In genomic region chr1:29632436-29633270, GRCh38 we compare ENCODE assay signal across 17 cellular contexts.
DNase-seq lines count a peak whose midpoint lies in the region; ATAC-seq and TF ChIP-seq lines count a peak whose summit lies in the region.
"Had no signal": no experiment of that assay in that cellular context is flagged by ENCODE, and none has a peak within 500 bp of the region (broad histone marks: within the 10 kb centered on the region; RNA-seq: fewer than 3 reads in every experiment).

No MANE protein-coding gene starts in this region.

- H3K9me3 ChIP-seq in fibroblast of lung (ENCODE audit: control insufficient read depth, insufficient read depth, low read depth, low read length) (no peaks in the 10 kb centered on the region), neuronal stem cell (replicated peaks in 1 of 2; ENCODE audit: control insufficient read depth in 2 of 2, insufficient read depth in 1 of 2, low read depth in 1 of 2, low read length in 2 of 2) (no peaks in the 10 kb centered on the region)

- no peaks in the 10 kb centered on the region for H3K36me3 Mint-ChIP-seq in natural killer cell treated with Interleukin-12 subunit alpha and Interleukin-12 subunit beta and Interleukin-15 and Interleukin-18, amount 100 ng/mL, for 72 hours
- H3K36me3 Mint-ChIP-seq in natural killer cell (no peaks in the 10 kb centered on the region), HFFc6 (ENCODE audit: low read depth) (no peaks in the 10 kb centered on the region)

- H3K79me1 ChIP-seq in neuronal stem cell (ENCODE audit: low read depth, low read length), result no peaks in the 10 kb centered on the region

- H4K91ac ChIP-seq in neuronal stem cell (ENCODE audit: low read depth, low read length, poor library complexity), result no peak overlapping the region

- H3K4ac ChIP-seq in neuronal stem cell (ENCODE audit: low read length), result no peak overlapping the region

- H3K4me1 ChIP-seq in fibroblast of lung (ENCODE audit: control insufficient read depth, extremely low read depth, insufficient read depth, low read length) (no peaks in the 10 kb centered on the region), neuronal stem cell (ENCODE audit: control insufficient read depth in 2 of 2, insufficient read depth in 1 of 2, low read depth in 1 of 2, low read length in 2 of 2) (no peaks in the 10 kb centered on the region)

- no peak overlapping the region for H2BK12ac ChIP-seq in neuronal stem cell (ENCODE audit: low read length)

- intact Hi-C loops in natural killer cell (cut with micrococcal nuclease), result no loop called here

- H2AK5ac ChIP-seq in neuronal stem cell (ENCODE audit: low read depth, low read length), result no peak overlapping the region

- H3K23ac ChIP-seq in neuronal stem cell (ENCODE audit: low read depth, low read length, poor library complexity), result no peak overlapping the region

- H3K27me3 Mint-ChIP-seq in natural killer cell treated with Interleukin-12 subunit alpha and Interleukin-12 subunit beta and Interleukin-15 and Interleukin-18, amount 100 ng/mL, for 72 hours, result peaks cover 26% of the 10 kb centered on the region in 2 donors
- H3K27me3 Mint-ChIP-seq in natural killer cell (ENCODE audit: low read depth in 2 of 2) (peaks cover 9 to 14% of the 10 kb centered on the region in 2 donors), HFFc6 (ENCODE audit: insufficient read depth) (peaks cover 10% of the 10 kb centered on the region)

- H3K4me3 ChIP-seq in fibroblast of lung (replicated peaks in 1 of 4; ENCODE audit: control extremely low read depth in 1 of 4, insufficient read depth in 1 of 4, low read depth in 3 of 4, low read length in 4 of 4), result no peak overlapping the region
- H3K4me3 ChIP-seq in neuronal stem cell (ENCODE audit: low read length in 2 of 2), result no peak overlapping the region
- H3K4me3 ChIP-seq: BLaER1 treated with 17β-estradiol and CSF1 and Interleukin-3, amounts not matched to agents 10 nM and 100 nM; GM12878; GM23338 had no signal

- WGBS in neuronal stem cell (ENCODE audit: extremely low coverage in 2 of 2, insufficient read length in 2 of 2, insufficient replicate concordance in 1 of 2), 2 donors, result no CpG with 5 or more reads among the region's 8 CpGs

- H3K14ac ChIP-seq in neuronal stem cell (ENCODE audit: low read length), result no peak overlapping the region

- no peaks in the 10 kb centered on the region for H4K20me1 ChIP-seq in fibroblast of lung (ENCODE audit: control insufficient read depth, extremely low read depth, insufficient read depth, low read length)
- H4K20me1 ChIP-seq: BLaER1 treated with 17β-estradiol and CSF1 and Interleukin-3, amounts not matched to agents 10 nM and 100 nM had no signal

- no peaks in the 10 kb centered on the region for H3K79me2 ChIP-seq in fibroblast of lung (ENCODE audit: control insufficient read depth, insufficient read depth, low read length)

- peak; percentile 41 for DNase-seq in natural killer cell treated with Interleukin-12 subunit alpha and Interleukin-12 subunit beta and Interleukin-15 and Interleukin-18, amount 100 ng/mL, for 72 hours (ENCODE audit: low spot score)
- DNase-seq in natural killer cell (no peak), fibroblast of lung (ENCODE audit: low read depth in 2 of 2) (peak; percentile 9 to 17), neuronal stem cell (ENCODE audit: low spot score) (no peak), HFFc6 (no peak)
- DNase-seq: CD8-positive, alpha-beta memory T cell; DMS53; EL; NCI-H187; NCI-H345; NCI-H524 treated with DMSO at 0.1 percent for 48 hours had no signal

- no peak for TF ChIP-seq CTCF in natural killer cell (IDR thresholded peaks at IDR 0.05)
- no peak for TF ChIP-seq CTCF in fibroblast of lung (conservative IDR thresholded peaks at IDR 0.05 in 1 of 2, IDR thresholded peaks at IDR 0.05 in 1 of 2; ENCODE audit: low read depth in 1 of 2, low read length in 2 of 2)
- TF ChIP-seq CTCF in HFFc6 (IDR thresholded peaks at IDR 0.05), result no peak

- H2BK5ac ChIP-seq in neuronal stem cell (ENCODE audit: low read length), result peak overlapping the region; percentile 77

- H3K4me2 ChIP-seq in fibroblast of lung (ENCODE audit: extremely low read depth, insufficient read depth, low read length), result no peak overlapping the region
- H3K4me2 ChIP-seq in neuronal stem cell (ENCODE audit: insufficient read depth, low read length, poor library complexity, severe bottlenecking), result no peak overlapping the region
- H3K4me2 ChIP-seq: BLaER1 treated with 17β-estradiol and CSF1 and Interleukin-3, amounts not matched to agents 10 nM and 100 nM; GM23338 had no signal

- H4K8ac ChIP-seq in neuronal stem cell (ENCODE audit: low read depth, low read length), result no peak overlapping the region

- no peak overlapping the region for H3K4me3 Mint-ChIP-seq in natural killer cell treated with Interleukin-12 subunit alpha and Interleukin-12 subunit beta and Interleukin-15 and Interleukin-18, amount 100 ng/mL, for 72 hours
- H3K4me3 Mint-ChIP-seq in natural killer cell, result no peak overlapping the region
- no peak overlapping the region for H3K4me3 Mint-ChIP-seq in HFFc6
- H3K4me3 Mint-ChIP-seq: CD8-positive, alpha-beta memory T cell; GM23338 had no signal

- H3K27me3 ChIP-seq in fibroblast of lung (ENCODE audit: control insufficient read depth, insufficient read depth, low read length), result no peaks in the 10 kb centered on the region
- H3K27me3 ChIP-seq in neuronal stem cell (ENCODE audit: control insufficient read depth in 3 of 3, insufficient read depth in 3 of 3, low read depth in 1 of 3, low read length in 3 of 3), result no peaks in the 10 kb centered on the region
- H3K27me3 ChIP-seq: BLaER1 treated with 17β-estradiol and CSF1 and Interleukin-3, amounts not matched to agents 10 nM and 100 nM had no signal

- no peak overlapping the region for H3K27ac ChIP-seq in fibroblast of lung (ENCODE audit: insufficient read depth, low read length)
- H3K27ac ChIP-seq in neuronal stem cell (replicated peaks; ENCODE audit: low read length), result no peak overlapping the region
- H3K27ac ChIP-seq: BLaER1 treated with 17β-estradiol and CSF1 and Interleukin-3, amounts not matched to agents 10 nM and 100 nM had no signal

- H3K9ac ChIP-seq in fibroblast of lung (ENCODE audit: insufficient read depth, low read length), result no peak overlapping the region
- no peak overlapping the region for H3K9ac ChIP-seq in neuronal stem cell (ENCODE audit: low read depth, low read length, poor library complexity)
- H3K9ac ChIP-seq: BLaER1 treated with 17β-estradiol and CSF1 and Interleukin-3, amounts not matched to agents 10 nM and 100 nM had no signal

- no peak overlapping the region for H2BK120ac ChIP-seq in neuronal stem cell (ENCODE audit: low read depth, low read length)

- peaks cover 0 to 4% of the 10 kb centered on the region in 2 donors for H3K4me1 Mint-ChIP-seq in natural killer cell treated with Interleukin-12 subunit alpha and Interleukin-12 subunit beta and Interleukin-15 and Interleukin-18, amount 100 ng/mL, for 72 hours (ENCODE audit: low read depth in 2 of 2)
- H3K4me1 Mint-ChIP-seq in natural killer cell (no peaks in the 10 kb centered on the region), HFFc6 (ENCODE audit: low read depth) (peaks cover 8% of the 10 kb centered on the region)
- H3K4me1 Mint-ChIP-seq: CD8-positive, alpha-beta memory T cell; GM23338 had no signal

- no peak for ATAC-seq in natural killer cell treated with Interleukin-12 subunit alpha and Interleukin-12 subunit beta and Interleukin-15 and Interleukin-18, amount 100 ng/mL, for 72 hours
- ATAC-seq in natural killer cell (no peak), GM19324 (IDR thresholded peaks at IDR 0.05; ENCODE audit: low FRiP score, unreplicated experiment) (no peak), GM21381 (IDR thresholded peaks at IDR 0.05; ENCODE audit: unreplicated experiment) (no peak)
- ATAC-seq: GM12878, GM23338, HCT116 had no signal

- no peak overlapping the region for H3K18ac ChIP-seq in neuronal stem cell (ENCODE audit: low read length)

- H3K27ac Mint-ChIP-seq in natural killer cell treated with Interleukin-12 subunit alpha and Interleukin-12 subunit beta and Interleukin-15 and Interleukin-18, amount 100 ng/mL, for 72 hours, result no peak overlapping the region
- H3K27ac Mint-ChIP-seq in natural killer cell (no peak overlapping the region), HFFc6 (no peak overlapping the region; the same call in 1 of the 2 replicates)
- H3K27ac Mint-ChIP-seq: CD8-positive, alpha-beta memory T cell; GM23338 had no signal

- no peaks in the 10 kb centered on the region for H3K9me3 Mint-ChIP-seq in natural killer cell treated with Interleukin-12 subunit alpha and Interleukin-12 subunit beta and Interleukin-15 and Interleukin-18, amount 100 ng/mL, for 72 hours
- H3K9me3 Mint-ChIP-seq in natural killer cell (no peaks in the 10 kb centered on the region), HFFc6 (no peaks in the 10 kb centered on the region; the same call in 1 of the 2 replicates)
- H3K9me3 Mint-ChIP-seq: GM23338 had no signal

- H2BK15ac ChIP-seq in neuronal stem cell (ENCODE audit: low read length), result no peak overlapping the region

- H3K36me3 ChIP-seq in fibroblast of lung (ENCODE audit: control insufficient read depth, insufficient read depth, low read length) (no peaks in the 10 kb centered on the region), neuronal stem cell (replicated peaks in 1 of 2; ENCODE audit: control insufficient read depth in 2 of 2, insufficient read depth in 2 of 2, low read length in 2 of 2) (no peaks in the 10 kb centered on the region)
- H3K36me3 ChIP-seq: BLaER1 treated with 17β-estradiol and CSF1 and Interleukin-3, amounts not matched to agents 10 nM and 100 nM had no signal

- H2AFZ ChIP-seq in fibroblast of lung (ENCODE audit: low read length), result no peak overlapping the region
- H2AFZ ChIP-seq in neuronal stem cell (ENCODE audit: low read length), result no peak overlapping the region
- H2AFZ ChIP-seq: GM23338 had no signal

Comparison
In these comparisons a context has a peak if more than half of its experiments do, and no peak if none do; other contexts are left out.
1. DNase-seq: peak in natural killer cell treated with Interleukin-12 subunit alpha and Interleukin-12 subunit beta and Interleukin-15 and Interleukin-18, amount 100 ng/mL, for 72 hours (single experiment) and fibroblast of lung (2 of 2); none in natural killer cell (single experiment), neuronal stem cell (single experiment) and HFFc6 (single experiment).